1 cellular context compared by ENCODE assay signal in the genomic region with DNA sequence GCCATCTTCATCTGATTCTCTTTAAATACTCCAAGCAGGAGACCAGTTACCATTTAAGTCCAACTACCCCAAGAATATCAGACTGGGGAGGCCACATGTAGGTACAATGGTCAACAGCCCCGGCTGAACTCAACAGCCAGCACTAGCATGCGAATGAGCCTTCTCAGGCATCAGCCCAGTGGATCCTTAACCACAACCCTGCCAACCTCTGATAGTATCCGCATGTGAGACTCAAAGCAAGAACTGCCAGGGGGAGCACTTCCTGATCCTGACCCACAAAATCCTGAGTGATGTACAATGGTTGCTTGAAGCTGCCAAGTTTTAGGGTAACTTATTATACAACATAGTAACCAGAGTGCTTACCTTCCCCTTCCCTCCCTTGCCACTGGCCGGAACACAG.
TF ChIP-seq lines count a peak whose summit lies in the region.

No MANE protein-coding gene starts in this region.

TF ChIP-seq in SK-N-SH, 30 proteins besides CTCF, POLR2A, EP300 and RAD21:
- TF ChIP-seq, protein P1, sequence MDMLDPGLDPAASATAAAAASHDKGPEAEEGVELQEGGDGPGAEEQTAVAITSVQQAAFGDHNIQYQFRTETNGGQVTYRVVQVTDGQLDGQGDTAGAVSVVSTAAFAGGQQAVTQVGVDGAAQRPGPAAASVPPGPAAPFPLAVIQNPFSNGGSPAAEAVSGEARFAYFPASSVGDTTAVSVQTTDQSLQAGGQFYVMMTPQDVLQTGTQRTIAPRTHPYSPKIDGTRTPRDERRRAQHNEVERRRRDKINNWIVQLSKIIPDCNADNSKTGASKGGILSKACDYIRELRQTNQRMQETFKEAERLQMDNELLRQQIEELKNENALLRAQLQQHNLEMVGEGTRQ (IDR thresholded peaks at IDR 0.05; ENCODE audit: borderline replicate concordance, low read depth, low read length) = no peak
- TF ChIP-seq POLR2AphosphoS5 (IDR thresholded peaks at IDR 0.05; ENCODE audit: low read depth, low read length) (no peak), SIN3A (IDR thresholded peaks at IDR 0.05; ENCODE audit: borderline replicate concordance, low read depth, low read length) (no peak), GABPA (IDR thresholded peaks at IDR 0.05; ENCODE audit: low read depth) (no peak), FOXM1 (IDR thresholded peaks at IDR 0.05; ENCODE audit: low read depth) (no peak), MXI1 (IDR thresholded peaks at IDR 0.05; ENCODE audit: low read depth, low read length) (no peak), TCF12 (IDR thresholded peaks at IDR 0.05) (no peak), FOXJ3 (CRISPR knock-in tag; IDR thresholded peaks at IDR 0.05) (no peak), TEAD4 (IDR thresholded peaks at IDR 0.05; ENCODE audit: borderline replicate concordance, insufficient read depth) (no peak), RFX5 (IDR thresholded peaks at IDR 0.05; ENCODE audit: low read length) (no peak), FOSL2 (IDR thresholded peaks at IDR 0.05; ENCODE audit: borderline replicate concordance, low read depth) (no peak), GATA2 (CRISPR knock-in tag; IDR thresholded peaks at IDR 0.05) (no peak), NRF1 (IDR thresholded peaks at IDR 0.05; ENCODE audit: low read depth, low read length) (no peak), SMC3 (IDR thresholded peaks at IDR 0.05; ENCODE audit: low read depth, low read length) (no peak), CHD2 (IDR thresholded peaks at IDR 0.05; ENCODE audit: low read length, partially characterized antibody) (no peak), EZH2phosphoT487 (IDR thresholded peaks at IDR 0.05; ENCODE audit: borderline replicate concordance, low read depth) (no peak)
- TF ChIP-seq, protein P2, sequence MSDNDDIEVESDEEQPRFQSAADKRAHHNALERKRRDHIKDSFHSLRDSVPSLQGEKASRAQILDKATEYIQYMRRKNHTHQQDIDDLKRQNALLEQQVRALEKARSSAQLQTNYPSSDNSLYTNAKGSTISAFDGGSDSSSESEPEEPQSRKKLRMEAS (IDR thresholded peaks at IDR 0.05; ENCODE audit: low read depth) = no peak
